9 cellular contexts compared by ENCODE assay signal in the genomic region with DNA sequence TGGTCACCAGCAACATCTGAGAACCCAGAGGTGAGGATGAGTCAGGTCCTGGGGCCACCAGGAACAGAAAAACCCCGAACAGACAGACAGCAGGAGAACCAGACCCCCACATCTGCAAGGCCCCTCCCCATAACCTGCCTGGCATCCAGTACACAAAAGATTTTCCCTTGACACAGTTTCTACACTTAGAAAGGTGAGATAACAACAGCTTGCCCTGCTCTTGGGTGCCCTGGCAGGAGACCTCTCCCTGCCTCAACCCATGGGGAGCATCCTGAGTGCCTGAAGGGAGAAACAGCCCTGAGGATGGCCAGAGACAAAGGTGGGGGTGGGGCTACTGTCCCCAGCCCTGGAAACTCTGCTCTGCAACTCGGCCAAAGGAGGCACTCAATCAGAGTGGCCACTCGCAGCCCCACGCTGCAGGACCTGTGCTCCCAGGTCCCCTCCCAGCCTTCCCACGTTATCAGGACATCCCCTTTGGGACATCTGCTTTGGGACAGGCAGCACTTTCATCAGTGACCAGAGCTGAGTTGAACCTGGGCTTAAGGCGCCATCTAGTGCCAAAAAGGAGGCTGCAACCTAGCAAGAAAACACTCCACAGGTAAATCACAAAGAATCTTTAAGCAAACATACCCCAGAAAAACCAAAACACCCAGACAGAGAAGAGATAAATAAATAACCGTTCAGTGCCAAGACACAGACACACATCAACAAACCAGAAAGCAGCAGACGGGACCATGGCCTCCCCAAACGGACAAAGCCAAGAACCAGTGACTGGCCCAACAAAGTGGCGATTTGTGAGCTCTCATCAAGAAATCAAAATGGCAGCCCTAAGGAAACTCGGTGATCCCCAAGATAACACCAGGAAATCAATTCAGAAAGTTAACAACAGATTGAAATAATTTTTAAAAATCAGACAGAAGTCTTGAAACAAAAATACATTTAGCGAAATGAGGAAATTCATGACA.
DNase-seq lines count a peak whose midpoint lies in the region; ATAC-seq and TF ChIP-seq lines count a peak whose summit lies in the region.
"Had no signal": no experiment of that assay in that cellular context is flagged by ENCODE, and none has a peak within 500 bp of the region (broad histone marks: within the 10 kb centered on the region; RNA-seq: fewer than 3 reads in every experiment).

No MANE protein-coding gene starts in this region.

- H3K9ac ChIP-seq in colonic mucosa (ENCODE audit: low read depth in 2 of 2, low read length in 2 of 2) = no peak overlapping the region

- H3K27ac ChIP-seq in colonic mucosa (no peak overlapping the region), transverse colon (no peak overlapping the region)

- H3K4me3 ChIP-seq in colonic mucosa = no peak overlapping the region
- no peak overlapping the region for H3K4me3 ChIP-seq in transverse colon

- no peak overlapping the region for H3K4me3 Mint-ChIP-seq in activated naive CD8-positive, alpha-beta T cell treated with anti-CD3 and anti-CD28 coated beads for 36 hours
- H3K4me3 Mint-ChIP-seq in activated naive CD8-positive, alpha-beta T cell treated with anti-CD3 and anti-CD28 coated beads, Interleukin-2, amount 50 U/mL, for 24 hours = no peak overlapping the region
- H3K4me3 Mint-ChIP-seq: activated B cell treated with CpG ODN at 0.5 μM for 24 hours had no signal

- H3K9me3 ChIP-seq in colonic mucosa = no peaks in the 10 kb centered on the region
- H3K9me3 ChIP-seq in transverse colon = no peaks in the 10 kb centered on the region

- peaks cover 10% of the 10 kb centered on the region for H3K9me3 Mint-ChIP-seq in activated naive CD8-positive, alpha-beta T cell treated with anti-CD3 and anti-CD28 coated beads for 36 hours
- H3K9me3 Mint-ChIP-seq in activated naive CD8-positive, alpha-beta T cell treated with anti-CD3 and anti-CD28 coated beads, Interleukin-2, amount 50 U/mL, for 24 hours = peaks cover 14% of the 10 kb centered on the region

- WGBS in transverse colon (ENCODE audit: low coverage in 1 of 2), 2 donors = 59 to 79% methylated on average over 6 to 12 of the region's 12 CpGs

- H3K4me1 Mint-ChIP-seq in activated naive CD8-positive, alpha-beta T cell treated with anti-CD3 and anti-CD28 coated beads for 36 hours = no peaks in the 10 kb centered on the region
- H3K4me1 Mint-ChIP-seq in activated naive CD8-positive, alpha-beta T cell treated with anti-CD3 and anti-CD28 coated beads, Interleukin-2, amount 50 U/mL, for 24 hours = no peaks in the 10 kb centered on the region
- H3K4me1 Mint-ChIP-seq: activated B cell treated with CpG ODN at 0.5 μM for 24 hours had no signal

- TF ChIP-seq POLR2A in transverse colon (IDR thresholded peaks at IDR 0.05) = no peak

- in situ Hi-C loops in transverse colon (cut with MboI; ENCODE audit: low pct_ligation_motif_present in 1 of 4, low pct_unique_long_range_greater_than_20kb in 1 of 4, low sequenced_read_pairs in 3 of 4) = no loop called here

- intact Hi-C loops in colonic mucosa (cut with DNase I) = no loop called here
- intact Hi-C loops in transverse colon (cut with DNase I; ENCODE audit: low total_unique reads) = no loop called here

- ATAC-seq in activated naive CD8-positive, alpha-beta T cell treated with anti-CD3 and anti-CD28 coated beads, Interleukin-2, amount 50 U/mL, for 24 hours = no peak
- no peak for ATAC-seq in GM18909 (IDR thresholded peaks at IDR 0.05; ENCODE audit: poor library complexity, unreplicated experiment)
- no peak for ATAC-seq in GM19351 (IDR thresholded peaks at IDR 0.05; ENCODE audit: unreplicated experiment)

- no peaks in the 10 kb centered on the region for H3K4me1 ChIP-seq in colonic mucosa
- no peaks in the 10 kb centered on the region for H3K4me1 ChIP-seq in transverse colon

- no peak for TF ChIP-seq EP300 in transverse colon (IDR thresholded peaks at IDR 0.05; ENCODE audit: low read depth)

- H3K36me3 ChIP-seq in colonic mucosa (no peaks in the 10 kb centered on the region), transverse colon (no peaks in the 10 kb centered on the region)

- H3K36me3 Mint-ChIP-seq in activated naive CD8-positive, alpha-beta T cell treated with anti-CD3 and anti-CD28 coated beads for 36 hours = peaks cover 2% of the 10 kb centered on the region
- peaks cover 3% of the 10 kb centered on the region for H3K36me3 Mint-ChIP-seq in activated naive CD8-positive, alpha-beta T cell treated with anti-CD3 and anti-CD28 coated beads, Interleukin-2, amount 50 U/mL, for 24 hours (ENCODE audit: low read depth)

- TF ChIP-seq CTCF in colonic mucosa (IDR thresholded peaks at IDR 0.05) (peak; percentile 41), transverse colon (IDR thresholded peaks at IDR 0.05) (peak in 4 of 5 experiments; percentile 34 to 57 (median 46))

- H3K27me3 ChIP-seq in colonic mucosa = no peaks in the 10 kb centered on the region
- peaks cover 3% of the 10 kb centered on the region for H3K27me3 ChIP-seq in transverse colon

- H3K27ac Mint-ChIP-seq in activated naive CD8-positive, alpha-beta T cell treated with anti-CD3 and anti-CD28 coated beads for 36 hours = no peak overlapping the region
- H3K27ac Mint-ChIP-seq in activated naive CD8-positive, alpha-beta T cell treated with anti-CD3 and anti-CD28 coated beads, Interleukin-2, amount 50 U/mL, for 24 hours = no peak overlapping the region
- H3K27ac Mint-ChIP-seq: activated B cell treated with CpG ODN at 0.5 μM for 24 hours had no signal

- DNase-seq in activated naive CD8-positive, alpha-beta T cell treated with anti-CD3 and anti-CD28 coated beads for 36 hours = peak; percentile 9
- DNase-seq in activated naive CD8-positive, alpha-beta T cell treated with anti-CD3 and anti-CD28 coated beads, Interleukin-2, amount 50 U/mL, for 24 hours = no peak
- peak; percentile 54 to 78 for DNase-seq in NCI-H526 (lab: John Stamatoyannopoulos, UW)
- DNase-seq in colonic mucosa = peak; percentile 30
- DNase-seq in transverse colon = peak; percentile 19
- DNase-seq in epidermal melanocyte (ENCODE audit: insufficient read length, low spot score) = no peak
- DNase-seq: activated B cell treated with CpG ODN at 0.5 μM for 24 hours had no signal

- H3K27me3 Mint-ChIP-seq in activated naive CD8-positive, alpha-beta T cell treated with anti-CD3 and anti-CD28 coated beads for 36 hours = peaks cover 13% of the 10 kb centered on the region
- peaks cover 4% of the 10 kb centered on the region for H3K27me3 Mint-ChIP-seq in activated naive CD8-positive, alpha-beta T cell treated with anti-CD3 and anti-CD28 coated beads, Interleukin-2, amount 50 U/mL, for 24 hours
- H3K27me3 Mint-ChIP-seq: activated B cell treated with CpG ODN at 0.5 μM for 24 hours had no signal

Comparison
In these comparisons a context has a peak if more than half of its experiments do, and no peak if none do; other contexts are left out.
1. DNase-seq: peak in activated naive CD8-positive, alpha-beta T cell treated with anti-CD3 and anti-CD28 coated beads for 36 hours (single experiment), NCI-H526 (2 of 2), colonic mucosa (single experiment) and transverse colon (single experiment); none in activated naive CD8-positive, alpha-beta T cell treated with anti-CD3 and anti-CD28 coated beads, Interleukin-2, amount 50 U/mL, for 24 hours (single experiment) and epidermal melanocyte (single experiment).